In genomic region chr17:16438173-16438556, GRCh38 we compare ENCODE assay signal across 8 cellular contexts. TPM values are rescaled to one million over a fixed set of nuclear protein-coding genes. Genes with fewer than 3 reads are reported as not detected.
DNase-seq lines count a peak whose midpoint lies in the region; ATAC-seq and TF ChIP-seq lines count a peak whose summit lies in the region.

No MANE protein-coding gene starts in this region.

- CTCF ChIA-PET in RWPE1 (lab: Yijun Ruan, JAX), result interaction anchor here (0.6 to 1.6 kb wide), 4 partner anchors 10 to 786 kb away, joined by 3 to 7 read pairs (median 5); no protein-coding TSS in a partner anchor

- TF ChIP-seq CTCF in RWPE1 (conservative IDR thresholded peaks at IDR 0.05; ENCODE audit: low read depth), result no peak
- TF ChIP-seq CTCF in fibroblast of pulmonary artery (IDR thresholded peaks at IDR 0.05; ENCODE audit: low read length, missing control alignments), result no peak

- H3K4me3 ChIP-seq in fibroblast of pulmonary artery (replicated peaks; ENCODE audit: low read depth, low read length) (peak overlapping the region; percentile 54), skin epidermis (peak overlapping the region; percentile 65 to 97 (median 92))

- ATAC-seq in GM21528 (IDR thresholded peaks at IDR 0.05; ENCODE audit: low FRiP score, unreplicated experiment), result peak; percentile 13
- ATAC-seq in sciatic nerve, result no peak
- no peak for ATAC-seq in left lobe of liver

- POLR2A ChIA-PET in RWPE1 (lab: Yijun Ruan, JAX; ENCODE audit: low non-redundant PET), result interaction anchor here (0.8 to 1.5 kb wide), 5 partner anchors 10 to 57 kb away, joined by 3 to 13 read pairs (median 4); partner anchors contain the start of gene UBB

- H3K27ac ChIP-seq in RWPE1, result peak overlapping the region; percentile 94
- peak overlapping the region in 20 of 21 experiments; percentile 38 to 96 (median 83) for H3K27ac ChIP-seq in skin epidermis

- DNase-seq in RWPE1 (ENCODE audit: low spot score) (no peak), fibroblast of pulmonary artery (ENCODE audit: low read depth) (no peak), sciatic nerve (ENCODE audit: low spot score) (no peak), SIG-M5 treated with dmso at 0.1 percent for 504 hours (lab: John Stamatoyannopoulos, UW; ENCODE audit: unreplicated experiment) (no peak), left lobe of liver (ENCODE audit: low spot score) (no peak)
- DNase-seq in stimulated activated CD4-positive, alpha-beta T cell treated with anti-CD3 and anti-CD28 coated beads, Interleukin-15, amount 100 ng/mL, for 24 hours, result no peak

- intact Hi-C loops in sciatic nerve (cut with DNase I), result no loop called here

RNA-seq across cellular contexts. Expression of gene TRPV2, which starts 22.8 kb away (rescaled TPM):
- 26.3 TPM for total RNA-seq in sciatic nerve
- 3.1 TPM for total RNA-seq in left lobe of liver

RNA-seq across cellular contexts. Expression of gene LRRC75A, which starts 53.8 kb away (rescaled TPM):
- total RNA-seq in sciatic nerve, result 7.0 TPM
- total RNA-seq in left lobe of liver, result 0.13 TPM

RNA-seq across cellular contexts. Expression of gene UBB, which starts 57.3 kb away (rescaled TPM):
- total RNA-seq in sciatic nerve (589 TPM), left lobe of liver (1,692 TPM)
